ENCODE assay signal across 8 cellular contexts in the genomic region with DNA sequence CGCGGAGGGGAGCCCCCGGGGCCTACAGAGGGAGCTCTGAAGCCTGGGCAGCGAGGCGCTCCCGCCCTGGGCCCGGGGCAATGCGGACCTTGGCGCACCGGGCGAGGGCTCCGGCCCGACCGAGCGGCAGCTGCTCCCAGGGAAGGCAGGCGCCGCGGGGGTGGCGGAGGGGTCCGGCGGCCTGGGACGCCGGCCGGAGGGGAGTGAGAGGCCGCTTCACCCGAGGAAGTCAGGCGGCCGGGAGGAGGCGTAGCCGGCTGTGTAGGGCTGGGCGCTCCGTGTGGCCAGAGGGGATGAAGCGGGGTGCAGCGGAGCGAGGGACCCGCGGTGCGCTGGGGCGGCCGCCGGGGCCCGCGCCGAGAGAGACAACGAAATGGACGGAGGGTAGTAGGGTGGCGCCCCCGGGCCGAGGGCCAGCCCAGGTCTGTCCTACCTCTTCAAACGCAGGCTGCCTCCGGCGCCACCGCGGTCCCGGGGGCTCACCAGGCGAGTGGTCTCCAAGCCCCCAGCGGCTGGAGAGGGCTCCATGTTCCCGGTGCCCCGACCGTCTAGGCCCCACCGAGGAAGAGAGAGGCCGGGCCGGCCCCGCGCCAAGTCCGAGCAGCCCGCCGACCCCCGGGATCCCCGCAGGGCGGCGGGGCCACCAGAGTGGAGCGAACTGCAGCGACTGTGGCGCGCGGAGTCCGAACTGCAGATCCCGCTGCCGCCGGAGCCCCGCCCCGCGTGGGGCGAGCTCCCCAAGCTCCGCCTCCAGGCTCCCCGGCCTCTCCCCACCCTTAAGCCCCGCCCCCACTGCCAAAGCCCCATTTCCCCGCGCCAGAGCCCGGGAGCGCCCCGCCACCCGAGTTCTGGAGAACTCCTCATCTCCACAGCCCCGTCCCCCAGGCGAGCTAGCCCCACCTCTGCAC. TPM values are rescaled to one million over a fixed set of nuclear protein-coding genes. Genes with fewer than 3 reads are reported as not detected.
DNase-seq lines count a peak whose midpoint lies in the region; ATAC-seq and TF ChIP-seq lines count a peak whose summit lies in the region.

A gene with protein sequence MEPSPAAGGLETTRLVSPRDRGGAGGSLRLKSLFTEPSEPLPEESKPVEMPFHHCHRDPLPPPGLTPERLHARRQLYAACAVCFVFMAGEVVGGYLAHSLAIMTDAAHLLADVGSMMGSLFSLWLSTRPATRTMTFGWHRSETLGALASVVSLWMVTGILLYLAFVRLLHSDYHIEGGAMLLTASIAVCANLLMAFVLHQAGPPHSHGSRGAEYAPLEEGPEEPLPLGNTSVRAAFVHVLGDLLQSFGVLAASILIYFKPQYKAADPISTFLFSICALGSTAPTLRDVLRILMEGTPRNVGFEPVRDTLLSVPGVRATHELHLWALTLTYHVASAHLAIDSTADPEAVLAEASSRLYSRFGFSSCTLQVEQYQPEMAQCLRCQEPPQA (minus strand): TSS at position 669 of the 908 bp plus-strand sequence. CDS start 141 bp downstream, at position 528.

- TF ChIP-seq CTCF in ascending aorta (IDR thresholded peaks at IDR 0.05) (no peak), smooth muscle cell (IDR thresholded peaks at IDR 0.05; ENCODE audit: borderline replicate concordance, insufficient read depth, poor library complexity, severe bottlenecking) (no peak)

- CTCF ChIA-PET in CD4-positive, alpha-beta memory T cell (lab: Charles Lee; ENCODE audit: partially characterized antibody): interaction anchor here (1.2 to 5.6 kb wide), 3 partner anchors 18 to 41 kb away, joined by 3 to 43 read pairs (median 3); a partner anchor contains a TSS

- H3K9ac ChIP-seq in iPS-18a (ENCODE audit: low read length) (peak within 1 kb of the TSS; percentile 9), smooth muscle cell (ENCODE audit: low read depth) (no peak within 1 kb of the TSS)

- H3K4me2 ChIP-seq in smooth muscle cell: peak within 1 kb of the TSS; percentile 88

- H3K4me1 Mint-ChIP-seq in CD4-positive, alpha-beta memory T cell: peaks cover 23 to 38% (median 25%) of the 10 kb centered on the region in 4 donors

- peaks cover 0 to 3% of the 10 kb centered on the region in 2 donors for H3K36me3 Mint-ChIP-seq in CD4-positive, alpha-beta memory T cell

- no peaks in the 10 kb centered on the region for H3K36me3 ChIP-seq in CD4-positive, alpha-beta memory T cell (ENCODE audit: insufficient read depth, low read length)
- no peaks in the 10 kb centered on the region for H3K36me3 ChIP-seq in ascending aorta
- H3K36me3 ChIP-seq in iPS-18a (ENCODE audit: control insufficient read depth, low read depth, low read length): no peaks in the 10 kb centered on the region
- no peaks in the 10 kb centered on the region for H3K36me3 ChIP-seq in smooth muscle cell (ENCODE audit: low read depth)

- peaks cover 0 to 2% (median 0%) of the 10 kb centered on the region in 8 donors for H3K9me3 Mint-ChIP-seq in CD4-positive, alpha-beta memory T cell

- peaks cover 45 to 49% of the 10 kb centered on the region in 2 donors for H3K27me3 Mint-ChIP-seq in CD4-positive, alpha-beta memory T cell

- POLR2A ChIA-PET in CD4-positive, alpha-beta memory T cell (lab: Charles Lee; ENCODE audit: partially characterized antibody): interaction anchor here (1.1 kb wide), 1 partner anchor 50 kb away, joined by 3 read pairs; a partner anchor contains a TSS

- H3K79me2 ChIP-seq in smooth muscle cell (ENCODE audit: low read depth): no peaks in the 10 kb centered on the region

- H3K4me3 Mint-ChIP-seq in CD4-positive, alpha-beta memory T cell: peak within 1 kb of the TSS; percentile 82 to 96 (median 92)

- ATAC-seq in HG03520 (IDR thresholded peaks at IDR 0.05; ENCODE audit: unreplicated experiment) (peak; percentile 45), GM19452 (IDR thresholded peaks at IDR 0.05; ENCODE audit: unreplicated experiment) (no peak), GM19395 (IDR thresholded peaks at IDR 0.05; ENCODE audit: unreplicated experiment) (no peak)

- no peaks in the 10 kb centered on the region for H3F3A ChIP-seq in smooth muscle cell (ENCODE audit: low read depth)

- no peak within 1 kb of the TSS for H2AFZ ChIP-seq in smooth muscle cell (ENCODE audit: low read depth)

- no peak within 1 kb of the TSS for H3K27ac ChIP-seq in CD4-positive, alpha-beta memory T cell (ENCODE audit: low read depth, low read length)
- H3K27ac ChIP-seq in ascending aorta (no peak within 1 kb of the TSS), iPS-18a (ENCODE audit: low read length) (no peak within 1 kb of the TSS), smooth muscle cell (ENCODE audit: low read depth) (no peak within 1 kb of the TSS)

- no peaks in the 10 kb centered on the region for H3K9me3 ChIP-seq in CD4-positive, alpha-beta memory T cell (ENCODE audit: control insufficient read depth in 1 of 2, low read length in 2 of 2)
- no peaks in the 10 kb centered on the region for H3K9me3 ChIP-seq in ascending aorta
- H3K9me3 ChIP-seq in iPS-18a (ENCODE audit: control insufficient read depth, low read depth, low read length): no peaks in the 10 kb centered on the region
- H3K9me3 ChIP-seq in smooth muscle cell (replicated peaks; ENCODE audit: low read depth): no peaks in the 10 kb centered on the region

- no peaks in the 10 kb centered on the region for H4K20me1 ChIP-seq in smooth muscle cell (ENCODE audit: low read depth)

- peaks cover 46% of the 10 kb centered on the region for H3K27me3 ChIP-seq in CD4-positive, alpha-beta memory T cell (ENCODE audit: insufficient read depth, low read length)
- H3K27me3 ChIP-seq in ascending aorta (peaks cover 19% of the 10 kb centered on the region), iPS-18a (ENCODE audit: control insufficient read depth, insufficient read depth, low read length) (peaks cover 80% of the 10 kb centered on the region), smooth muscle cell (ENCODE audit: low read depth) (peaks cover 95% of the 10 kb centered on the region)

- peak within 1 kb of the TSS; percentile 23 to 52 for H3K4me3 ChIP-seq in CD4-positive, alpha-beta memory T cell (ENCODE audit: low read length in 2 of 2)
- H3K4me3 ChIP-seq in ascending aorta: peak within 1 kb of the TSS; percentile 59 to 67
- peak within 1 kb of the TSS; percentile 65 for H3K4me3 ChIP-seq in iPS-18a (ENCODE audit: low read length)
- peak within 1 kb of the TSS; percentile 46 for H3K4me3 ChIP-seq in smooth muscle cell

- intact Hi-C loops in CD4-positive, alpha-beta memory T cell (cut with micrococcal nuclease): loop anchor here (5.0 kb wide), 1 partner anchor 45 kb away; a partner anchor contains a TSS
- intact Hi-C loops in ascending aorta (cut with DNase I): no loop called here

- WGBS in smooth muscle cell (ENCODE audit: low lambda C conversion rate): 2% methylated on average over 77 of the region's 96 CpGs

- peaks cover 23% of the 10 kb centered on the region for H3K4me1 ChIP-seq in CD4-positive, alpha-beta memory T cell (ENCODE audit: insufficient read depth, low read length)
- peaks cover 9 to 29% of the 10 kb centered on the region in 2 donors for H3K4me1 ChIP-seq in ascending aorta
- peaks cover 11% of the 10 kb centered on the region for H3K4me1 ChIP-seq in iPS-18a (ENCODE audit: control insufficient read depth, low read depth, low read length)
- peaks cover 18% of the 10 kb centered on the region for H3K4me1 ChIP-seq in smooth muscle cell (ENCODE audit: low read depth)

- DNase-seq in CD4-positive, alpha-beta memory T cell: peak; percentile 49 to 67 (median 55)
- DNase-seq in T-helper 1 cell: peak; percentile 50 to 74 (median 61)
- peak in 1 of 2 donors; percentile 69 for DNase-seq in ascending aorta (ENCODE audit: low spot score in 2 of 2)
- DNase-seq in smooth muscle cell (lab: John Stamatoyannopoulos, UW; ENCODE audit: unreplicated experiment): peak; percentile 15

- peak within 1 kb of the TSS in 5 of 7 donors; percentile 11 to 89 (median 71) for H3K27ac Mint-ChIP-seq in CD4-positive, alpha-beta memory T cell

RNA-seq across cellular contexts. Expression of the gene that starts here (rescaled TPM):
- total RNA-seq in CD4-positive, alpha-beta memory T cell: not detected
- polyA plus RNA-seq in CD4-positive, alpha-beta memory T cell: not detected
- total RNA-seq in ascending aorta (7.6 TPM), smooth muscle cell (not detected in 2 replicates)
- 0.17 TPM in 1 of 2 replicates, not detected in the other for polyA plus RNA-seq in smooth muscle cell

Comparison
In these comparisons a context has a peak if more than half of its experiments do, and no peak if none do; other contexts are left out.
1. Peak in DNase-seq and H3K4me3 ChIP-seq in CD4-positive, alpha-beta memory T cell; RNA of the gene not detected or under 1 TPM.
2. Peak in DNase-seq, H3K4me3 ChIP-seq and H3K4me2 ChIP-seq in smooth muscle cell; RNA of the gene not detected or under 1 TPM.